ENCODE assay signal across 19 cellular contexts in genomic region chr6:23419046-23419445, GRCh38.
DNase-seq lines count a peak whose midpoint lies in the region; ATAC-seq, FAIRE-seq and TF ChIP-seq lines count a peak whose summit lies in the region.
"Had no signal": no experiment of that assay in that cellular context is flagged by ENCODE, and none has a peak within 500 bp of the region (broad histone marks: within the 10 kb centered on the region; RNA-seq: fewer than 3 reads in every experiment).

No MANE protein-coding gene starts in this region.

- FAIRE-seq in endometrium (lab: Jason Lieb, UNC) (peak; percentile 81), pancreas (lab: Jason Lieb, UNC) (peak; percentile 80)
- FAIRE-seq: GM12878, GM19239, H1 had no signal

- H3K27ac ChIP-seq in VCaP, result peak overlapping the region; percentile 30; the same call in 1 of the 2 replicates
- H3K27ac ChIP-seq in pancreas, result no peak overlapping the region
- H3K27ac ChIP-seq: BLaER1, C4-2B, GM23248 had no signal

- H3K9me3 ChIP-seq in pancreas, result no peaks in the 10 kb centered on the region
- H3K9me3 ChIP-seq: Caco-2 had no signal

- no peaks in the 10 kb centered on the region for H3K4me1 ChIP-seq in pancreas
- H3K4me1 ChIP-seq: Caco-2 had no signal

- H3K4me3 ChIP-seq in pancreas, result no peak overlapping the region
- H3K4me3 ChIP-seq: BLaER1, GM12878, GM23248 had no signal

- ATAC-seq in pancreas (no peak), HG03175 (IDR thresholded peaks at IDR 0.05; ENCODE audit: unreplicated experiment) (no peak), HG03139 (IDR thresholded peaks at IDR 0.05; ENCODE audit: unreplicated experiment) (no peak)
- ATAC-seq: CD8-positive, alpha-beta T cell; GM12878 had no signal

- no peaks in the 10 kb centered on the region for H3K36me3 ChIP-seq in pancreas
- H3K36me3 ChIP-seq: BLaER1 had no signal

- no peak for TF ChIP-seq CTCF in VCaP (conservative IDR thresholded peaks at IDR 0.05)
- no peak for TF ChIP-seq CTCF in pancreas (IDR thresholded peaks at IDR 0.05)

- no peaks in the 10 kb centered on the region for H3K27me3 ChIP-seq in pancreas
- H3K27me3 ChIP-seq: BLaER1 had no signal

- WGBS in pancreas, 2 donors, result 76 to 92% methylated on average over 1 of the region's 1 CpG

- DNase-seq in pancreas (no peak), HPDE6-E6E7 (ENCODE audit: extremely low spot score) (no peak)
- DNase-seq: Caco-2; CD4-positive, CD25-positive, alpha-beta regulatory T cell; CD8-positive, alpha-beta T cell; DND-41; GDM1; GM23248; H7; HCEC 1CT had no signal

- intact Hi-C loops in pancreas (cut with DNase I), result no loop called here
